Comparison of ENCODE assay signal across 8 cellular contexts in the genomic region with DNA sequence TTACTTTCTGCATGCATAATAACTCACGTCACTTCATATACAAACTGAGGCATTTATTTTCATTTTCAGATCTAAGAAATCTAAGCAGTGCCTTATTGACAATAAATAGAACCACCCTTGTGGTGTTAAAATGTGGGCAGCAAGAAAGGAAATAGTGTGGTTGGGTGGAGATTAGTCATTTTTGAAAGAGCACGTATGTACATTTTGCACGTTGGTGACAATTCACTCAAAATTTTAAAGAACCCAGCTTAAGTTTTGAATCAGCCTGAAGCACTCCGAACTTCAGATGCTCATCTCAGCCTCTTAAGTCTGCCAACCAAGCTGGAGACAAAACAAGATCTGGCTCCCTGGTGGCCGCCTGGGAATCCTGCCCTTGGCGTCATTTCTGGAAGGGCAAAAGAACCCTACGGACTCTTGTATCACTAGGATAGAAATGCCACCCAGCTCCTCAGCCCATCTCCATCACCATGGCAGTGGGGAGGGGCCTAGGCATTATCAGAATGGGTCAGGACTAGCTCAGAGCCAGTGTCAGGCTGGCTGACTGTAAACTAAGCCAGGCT.
DNase-seq lines count a peak whose midpoint lies in the region; ATAC-seq and TF ChIP-seq lines count a peak whose summit lies in the region.

No MANE protein-coding gene starts in this region.

- peaks cover 62% of the 10 kb centered on the region for H3K4me1 Mint-ChIP-seq in T-helper 1 cell treated with Interleukin-12 subunit alpha and Interleukin-12 subunit beta and Interleukin-4 antibody, amounts not matched to agents 30 μg/mL and 1 μg/mL, for 36 hours (ENCODE audit: low read depth)
- H3K4me1 Mint-ChIP-seq in central memory CD8-positive, alpha-beta T cell = peaks cover 37% of the 10 kb centered on the region

- peak; percentile 28 to 59 for DNase-seq in central memory CD8-positive, alpha-beta T cell (ENCODE audit: low spot score in 2 of 2)
- DNase-seq in stromal cell of bone marrow (ENCODE audit: low read depth) (peak; percentile 45), SKM-1 (lab: John Stamatoyannopoulos, UW; ENCODE audit: unreplicated experiment) (no peak), omental fat pad (ENCODE audit: low spot score) (no peak), NCI-H748 (lab: John Stamatoyannopoulos, UW; ENCODE audit: unreplicated experiment) (no peak)

- no peak for TF ChIP-seq CTCF in omental fat pad (IDR thresholded peaks at IDR 0.05)

- peak overlapping the region; percentile 57 for H3K4me3 Mint-ChIP-seq in T-helper 1 cell treated with Interleukin-12 subunit alpha and Interleukin-12 subunit beta and Interleukin-4 antibody, amounts not matched to agents 30 μg/mL and 1 μg/mL, for 36 hours
- peak overlapping the region; percentile 51 for H3K4me3 Mint-ChIP-seq in central memory CD8-positive, alpha-beta T cell

- no peaks in the 10 kb centered on the region for H3K27me3 Mint-ChIP-seq in T-helper 1 cell treated with Interleukin-12 subunit alpha and Interleukin-12 subunit beta and Interleukin-4 antibody, amounts not matched to agents 30 μg/mL and 1 μg/mL, for 36 hours (ENCODE audit: low read depth)
- H3K27me3 Mint-ChIP-seq in central memory CD8-positive, alpha-beta T cell = no peaks in the 10 kb centered on the region

- ATAC-seq in GM18519 (IDR thresholded peaks at IDR 0.05; ENCODE audit: low FRiP score, unreplicated experiment) = peak; percentile 88
- ATAC-seq in HG02885 (IDR thresholded peaks at IDR 0.05; ENCODE audit: poor library complexity, unreplicated experiment) = peak; percentile 91
- peak; percentile 93 for ATAC-seq in central memory CD8-positive, alpha-beta T cell (replicated peaks; ENCODE audit: extremely low read depth, poor library complexity, severe bottlenecking)
- no peak for ATAC-seq in omental fat pad (ENCODE audit: low FRiP score)

- peaks cover 57% of the 10 kb centered on the region for H3K36me3 Mint-ChIP-seq in T-helper 1 cell treated with Interleukin-12 subunit alpha and Interleukin-12 subunit beta and Interleukin-4 antibody, amounts not matched to agents 30 μg/mL and 1 μg/mL, for 36 hours (ENCODE audit: low read depth)
- H3K36me3 Mint-ChIP-seq in central memory CD8-positive, alpha-beta T cell (ENCODE audit: insufficient read depth) = peaks cover 1% of the 10 kb centered on the region

- peaks cover 30% of the 10 kb centered on the region for H3K9me3 Mint-ChIP-seq in T-helper 1 cell treated with Interleukin-12 subunit alpha and Interleukin-12 subunit beta and Interleukin-4 antibody, amounts not matched to agents 30 μg/mL and 1 μg/mL, for 36 hours
- no peaks in the 10 kb centered on the region for H3K9me3 Mint-ChIP-seq in central memory CD8-positive, alpha-beta T cell

- H3K27ac Mint-ChIP-seq in T-helper 1 cell treated with Interleukin-12 subunit alpha and Interleukin-12 subunit beta and Interleukin-4 antibody, amounts not matched to agents 30 μg/mL and 1 μg/mL, for 36 hours = peak overlapping the region; percentile 97
- peak overlapping the region; percentile 89 for H3K27ac Mint-ChIP-seq in central memory CD8-positive, alpha-beta T cell (ENCODE audit: low read depth)

Comparison
In these comparisons a context has a peak if more than half of its experiments do, and no peak if none do; other contexts are left out.
1. DNase-seq: peak in central memory CD8-positive, alpha-beta T cell (2 of 2) and stromal cell of bone marrow (single experiment); none in SKM-1 (single experiment), omental fat pad (single experiment) and NCI-H748 (single experiment).